ENCODE assay signal across 22 cellular contexts in genomic region chr20:49748525-49748838, GRCh38. TPM values are rescaled to one million over a fixed set of nuclear protein-coding genes. Genes with fewer than 3 reads are reported as not detected.
A peak's percentile ranks its signal among the peaks of the same experiment; 100 is the strongest.
DNase-seq lines count a peak whose midpoint lies in the region; ATAC-seq, FAIRE-seq and TF ChIP-seq lines count a peak whose summit lies in the region.
"Had no signal": no experiment of that assay in that cellular context is flagged by ENCODE, and none has a peak within 500 bp of the region (broad histone marks: within the 10 kb centered on the region; RNA-seq: fewer than 3 reads in every experiment).

No MANE protein-coding gene starts in this region.

- 92% methylated on average over 3 of the region's 3 CpGs for WGBS in esophagus muscularis mucosa
- 92 to 96% methylated on average over 3 of the region's 3 CpGs for WGBS in pancreas, 2 donors

- H3K4me2 ChIP-seq in OCI-LY3 (ENCODE audit: low read length) = peak overlapping the region; percentile 33

- no peak for TF ChIP-seq POLR2A in esophagus muscularis mucosa (IDR thresholded peaks at IDR 0.05; ENCODE audit: low read depth)

- H3K27me3 Mint-ChIP-seq in T-helper 17 cell = peaks cover 28% of the 10 kb centered on the region

- H3K9me3 ChIP-seq in OCI-LY3 (ENCODE audit: insufficient read depth, low read length) (no peaks in the 10 kb centered on the region), esophagus muscularis mucosa (no peaks in the 10 kb centered on the region), pancreas (no peaks in the 10 kb centered on the region), subcutaneous abdominal adipose tissue (ENCODE audit: control insufficient read depth in 5 of 5, low read length in 5 of 5) (no peaks in the 10 kb centered on the region), T-helper 17 cell (ENCODE audit: control insufficient read depth, low read length, poor library complexity, severe bottlenecking) (no peaks in the 10 kb centered on the region), mucosa of descending colon (no peaks in the 10 kb centered on the region)
- H3K9me3 ChIP-seq: body of pancreas, esophagus squamous epithelium had no signal

- no peaks in the 10 kb centered on the region for H3K36me3 Mint-ChIP-seq in T-helper 17 cell (ENCODE audit: low read depth)
- H3K36me3 Mint-ChIP-seq: activated naive CD8-positive, alpha-beta T cell treated with anti-CD3 and anti-CD28 coated beads, Interleukin-2, amount 10 ng/mL, durations not matched to agents 7 days and 5 days had no signal

- DNase-seq in esophagus muscularis mucosa (ENCODE audit: extremely low spot score) (no peak), pancreas (no peak), T-helper 17 cell (no peak), COLO668 (lab: John Stamatoyannopoulos, UW; ENCODE audit: unreplicated experiment) (no peak), NCI-H2196 treated with DMSO at 0.1 percent for 48 hours (lab: John Stamatoyannopoulos, UW; ENCODE audit: unreplicated experiment) (no peak), mucosa of descending colon (no peak)
- DNase-seq: activated CD8-positive, alpha-beta memory T cell treated with anti-CD3 and anti-CD28 coated beads, Interleukin-2, amount 50 U/mL, for 4 hours; activated effector memory CD4-positive, alpha-beta T cell treated with Interleukin-2 at 50 U/mL for 16 hours; activated naive CD8-positive, alpha-beta T cell treated with anti-CD3 and anti-CD28 coated beads, Interleukin-2, amount 10 ng/mL, durations not matched to agents 7 days and 5 days; DMS 273 treated with DMSO at 0.1 percent for 48 hours; effector CD8-positive, alpha-beta T cell; esophagus squamous epithelium; MM.1S; NCI-H1436; NCI-H2107; NCI-H524; WERI-Rb-1 had no signal

- no peak overlapping the region for H3K4me3 Mint-ChIP-seq in T-helper 17 cell
- H3K4me3 Mint-ChIP-seq: activated naive CD8-positive, alpha-beta T cell treated with anti-CD3 and anti-CD28 coated beads, Interleukin-2, amount 10 ng/mL, durations not matched to agents 7 days and 5 days had no signal

- no peak for ATAC-seq in pancreas
- ATAC-seq in T-helper 17 cell = no peak
- ATAC-seq in mucosa of descending colon = no peak

- H3K4me1 ChIP-seq in OCI-LY3 (ENCODE audit: low read length) (peaks cover 56% of the 10 kb centered on the region), esophagus muscularis mucosa (peaks cover 18 to 36% (median 28%) of the 10 kb centered on the region in 4 donors), pancreas (peaks cover 0 to 5% (median 0%) of the 10 kb centered on the region in 3 donors), subcutaneous abdominal adipose tissue (ENCODE audit: control insufficient read depth in 5 of 5, insufficient read depth in 5 of 5, low read length in 5 of 5) (peaks cover 9 to 39% (median 37%) of the 10 kb centered on the region in 5 donors), mucosa of descending colon (ENCODE audit: low read depth) (no peaks in the 10 kb centered on the region)

- no peaks in the 10 kb centered on the region for H4K20me1 ChIP-seq in OCI-LY3 (ENCODE audit: insufficient read depth, low read length)

- no peak for TF ChIP-seq EP300 in esophagus muscularis mucosa (IDR thresholded peaks at IDR 0.05)

- H3K27ac ChIP-seq in OCI-LY3 (ENCODE audit: low read length) = no peak overlapping the region; the same call in 1 of the 2 replicates
- peak overlapping the region; percentile 73 to 87 (median 77) for H3K27ac ChIP-seq in esophagus muscularis mucosa (replicated peaks in 1 of 4)
- H3K27ac ChIP-seq in pancreas = peak overlapping the region in 3 of 4 donors; percentile 33 to 71 (median 70)
- H3K27ac ChIP-seq in subcutaneous abdominal adipose tissue (ENCODE audit: low read depth, low read length) = peak overlapping the region; percentile 97
- H3K27ac ChIP-seq: WERI-Rb-1 had no signal

- H3K4me1 Mint-ChIP-seq in T-helper 17 cell = peaks cover 6% of the 10 kb centered on the region

- FAIRE-seq in pancreas (lab: Jason Lieb, UNC) = no peak
- FAIRE-seq: H54, kidney had no signal

- peak overlapping the region; percentile 74; the same call in 1 of the 2 replicates for H2AFZ ChIP-seq in OCI-LY3 (ENCODE audit: low read depth, low read length)

- intact Hi-C loops in esophagus muscularis mucosa (cut with DNase I) = no loop called here
- intact Hi-C loops in pancreas (cut with DNase I) = no loop called here
- intact Hi-C loops in mucosa of descending colon (cut with DNase I, micrococcal nuclease) = no loop called here

- no peak overlapping the region for H3K27ac Mint-ChIP-seq in T-helper 17 cell
- H3K27ac Mint-ChIP-seq: activated naive CD8-positive, alpha-beta T cell treated with anti-CD3 and anti-CD28 coated beads, Interleukin-2, amount 10 ng/mL, durations not matched to agents 7 days and 5 days had no signal

- H3K4me3 ChIP-seq in OCI-LY3 (ENCODE audit: low read length) = no peak overlapping the region
- no peak overlapping the region for H3K4me3 ChIP-seq in esophagus muscularis mucosa
- H3K4me3 ChIP-seq in pancreas = no peak overlapping the region
- no peak overlapping the region for H3K4me3 ChIP-seq in subcutaneous abdominal adipose tissue (ENCODE audit: low read depth in 1 of 5, low read length in 5 of 5)
- H3K4me3 ChIP-seq in mucosa of descending colon = no peak overlapping the region
- H3K4me3 ChIP-seq: body of pancreas, esophagus squamous epithelium had no signal

- no peaks in the 10 kb centered on the region for H3K27me3 ChIP-seq in OCI-LY3 (ENCODE audit: low read depth, low read length)
- H3K27me3 ChIP-seq in esophagus muscularis mucosa = no peaks in the 10 kb centered on the region
- H3K27me3 ChIP-seq in pancreas = no peaks in the 10 kb centered on the region
- no peaks in the 10 kb centered on the region for H3K27me3 ChIP-seq in subcutaneous abdominal adipose tissue (ENCODE audit: control insufficient read depth in 5 of 5, insufficient read depth in 4 of 5, low read length in 5 of 5)
- H3K27me3 ChIP-seq: body of pancreas, esophagus squamous epithelium had no signal

- TF ChIP-seq CTCF in OCI-LY3 (IDR thresholded peaks at IDR 0.05; ENCODE audit: low read depth, low read length) (no peak), esophagus muscularis mucosa (IDR thresholded peaks at IDR 0.05) (no peak), pancreas (IDR thresholded peaks at IDR 0.05) (no peak), mucosa of descending colon (IDR thresholded peaks at IDR 0.05) (no peak)

- H3K9ac ChIP-seq in OCI-LY3 (ENCODE audit: low read length) (peak overlapping the region; percentile 20; the same call in 1 of the 2 replicates), subcutaneous abdominal adipose tissue (ENCODE audit: low read length in 5 of 5) (peak overlapping the region in 3 of 5 donors; percentile 23 to 87 (median 35))

- no peaks in the 10 kb centered on the region for H3K36me3 ChIP-seq in OCI-LY3 (replicated peaks; ENCODE audit: low read depth, low read length)
- no peaks in the 10 kb centered on the region for H3K36me3 ChIP-seq in esophagus muscularis mucosa
- H3K36me3 ChIP-seq in pancreas = no peaks in the 10 kb centered on the region
- no peaks in the 10 kb centered on the region for H3K36me3 ChIP-seq in subcutaneous abdominal adipose tissue (ENCODE audit: control insufficient read depth in 5 of 5, insufficient read depth in 5 of 5, low read length in 5 of 5)
- no peaks in the 10 kb centered on the region for H3K36me3 ChIP-seq in mucosa of descending colon (ENCODE audit: low read depth)
- H3K36me3 ChIP-seq: esophagus squamous epithelium, WERI-Rb-1 had no signal

- no peaks in the 10 kb centered on the region for H3K79me2 ChIP-seq in OCI-LY3 (ENCODE audit: low read length)

RNA-seq across cellular contexts. Expression of gene B4GALT5, which starts 34.8 kb away (rescaled TPM):
- total RNA-seq in esophagus muscularis mucosa (10 to 100 TPM; 23.3 to 51.2 (median 37.1) TPM), pancreas (10 to 100 TPM in 3 of 6 donors, 1 to 10 TPM in 3; 7.4 to 28.2 (median 9.6) TPM), T-helper 17 cell (10 to 100 TPM; 17.3 to 19.0 TPM), mucosa of descending colon (10 to 100 TPM; 52.4 to 65.1 (median 60.2) TPM)
- 1 to 10 TPM; 5.1 to 7.7 TPM for polyA plus RNA-seq in pancreas
